In genomic region chr6:14622878-14623542, GRCh38 we compare ENCODE assay signal across 21 cellular contexts.
"Had no signal": no experiment of that assay in that cellular context is flagged by ENCODE, and none has a peak within 500 bp of the region (broad histone marks: within the 10 kb centered on the region; RNA-seq: fewer than 3 reads in every experiment).

No MANE protein-coding gene starts in this region.

- H3K4me3 ChIP-seq: gastroesophageal sphincter, stomach, suprapubic skin, tibial nerve had no signal

- H3K4me1 Mint-ChIP-seq: central memory CD8-positive, alpha-beta T cell had no signal

- H3K9me3 ChIP-seq: suprapubic skin, tibial nerve had no signal

- H3K9ac ChIP-seq: parathyroid adenoma had no signal

- H3K36me3 ChIP-seq: gastroesophageal sphincter, stomach, suprapubic skin, tibial nerve had no signal

- H3K4me3 Mint-ChIP-seq: activated naive CD8-positive, alpha-beta T cell treated with anti-CD3 and anti-CD28 coated beads for 36 hours; activated T-cell treated with anti-CD3 and anti-CD28 coated beads, Interleukin-2, amount 50 U/mL, for 4 hours; central memory CD8-positive, alpha-beta T cell; memory B cell; T-helper 2 cell treated with Interferon-gamma antibody and Interleukin-4, amounts not matched to agents 5 μg/mL and 100 μg/mL, for 36 hours had no signal

- H3K27ac ChIP-seq: gastroesophageal sphincter, parathyroid adenoma, suprapubic skin, tibial nerve, VCaP had no signal

- H3K27ac Mint-ChIP-seq: activated naive CD8-positive, alpha-beta T cell treated with anti-CD3 and anti-CD28 coated beads for 36 hours had no signal

- H3K27me3 ChIP-seq: gastroesophageal sphincter, stomach, suprapubic skin, tibial nerve had no signal

- H3K36me3 Mint-ChIP-seq: activated naive CD8-positive, alpha-beta T cell treated with anti-CD3 and anti-CD28 coated beads for 36 hours had no signal

- ATAC-seq: activated T-cell treated with anti-CD3 and anti-CD28 coated beads, Interleukin-2, amount 50 U/mL, for 4 hours; gastroesophageal sphincter; right cardiac atrium had no signal

- H2AFZ ChIP-seq: parathyroid adenoma had no signal

- H3K9me3 Mint-ChIP-seq: activated naive CD8-positive, alpha-beta T cell treated with anti-CD3 and anti-CD28 coated beads for 36 hours; activated T-cell treated with anti-CD3 and anti-CD28 coated beads, Interleukin-2, amount 50 U/mL, for 4 hours; central memory CD8-positive, alpha-beta T cell; memory B cell had no signal

- H3K27me3 Mint-ChIP-seq: activated naive CD8-positive, alpha-beta T cell treated with anti-CD3 and anti-CD28 coated beads for 36 hours had no signal

- DNase-seq: activated CD4-positive, alpha-beta T cell treated with anti-CD3 and anti-CD28 coated beads, Interleukin-2, amount 50 U/mL, for 1 hour; activated CD4-positive, CD25-positive, alpha-beta regulatory T cell treated with anti-CD3 and anti-CD28 coated beads, Interleukin-2, amount 50 U/mL, for 72 hours; activated CD8-positive, alpha-beta memory T cell treated with anti-CD3 and anti-CD28 coated beads for 24 hours; activated CD8-positive, alpha-beta memory T cell treated with anti-CD3 and anti-CD28 coated beads, Interleukin-2, amount 50 U/mL, for 48 hours; activated naive CD4-positive, alpha-beta T cell treated with Interleukin-2 at 50 U/mL for 16 hours; activated naive CD8-positive, alpha-beta T cell treated with anti-CD3 and anti-CD28 coated beads for 36 hours; activated T-cell treated with anti-CD3 and anti-CD28 coated beads, Interleukin-2, amount 50 U/mL, for 4 hours; head of caudate nucleus; hypothalamus; nucleus accumbens; right cardiac atrium; stimulated activated CD4-positive, alpha-beta T cell treated with anti-CD3 and anti-CD28 coated beads, Interleukin-1b, Interleukin-23, amount 100 ng/mL, for 48 hours had no signal
